Comparison of ENCODE assay signal across 10 cellular contexts in the genomic region with DNA sequence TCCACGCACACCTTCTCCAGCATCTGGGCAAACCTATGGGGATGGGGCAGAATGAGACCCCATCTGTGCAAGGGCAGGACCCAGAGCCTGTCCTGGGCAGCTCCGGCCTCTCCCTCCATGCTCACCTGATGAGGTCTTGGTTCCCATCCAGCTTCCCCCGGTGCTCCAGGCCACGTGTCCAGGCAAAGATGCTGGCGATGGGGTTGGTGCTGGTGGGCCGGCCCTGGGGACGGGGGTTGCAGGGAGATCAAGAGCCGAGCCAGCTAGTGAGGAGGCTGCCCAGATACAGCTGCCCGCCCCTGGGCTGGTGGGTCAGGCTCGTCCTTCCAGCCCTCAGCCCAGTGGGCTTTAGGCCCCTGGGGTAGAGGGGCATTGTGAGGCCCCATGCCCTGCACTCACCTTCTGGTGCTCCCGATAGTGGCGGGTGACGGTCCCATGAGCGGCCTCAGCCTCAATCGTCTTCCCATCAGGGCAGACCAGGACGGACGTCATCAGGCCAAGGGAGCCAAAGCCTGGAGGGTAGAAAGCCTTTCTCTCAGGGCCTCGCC.
"Had no signal": no experiment of that assay in that cellular context is flagged by ENCODE, and none has a peak within 500 bp of the region (broad histone marks: within the 10 kb centered on the region; RNA-seq: fewer than 3 reads in every experiment).

No MANE protein-coding gene starts in this region.

- ATAC-seq: activated CD8-positive, alpha-beta T cell treated with anti-CD3 and anti-CD28 coated beads for 36 hours; left ventricle myocardium superior had no signal

- H3K27ac ChIP-seq: adrenal gland, parathyroid adenoma had no signal

- H2AFZ ChIP-seq: parathyroid adenoma had no signal

- H3K9me3 Mint-ChIP-seq: activated CD8-positive, alpha-beta T cell treated with anti-CD3 and anti-CD28 coated beads for 36 hours; central memory CD8-positive, alpha-beta T cell had no signal

- H3K27me3 ChIP-seq: adrenal gland had no signal

- H3K9me3 ChIP-seq: adrenal gland had no signal

- H3K27ac Mint-ChIP-seq: activated CD8-positive, alpha-beta T cell treated with anti-CD3 and anti-CD28 coated beads for 36 hours had no signal

- H3K4me3 ChIP-seq: adrenal gland had no signal

- H3K27me3 Mint-ChIP-seq: activated CD8-positive, alpha-beta T cell treated with anti-CD3 and anti-CD28 coated beads for 36 hours; central memory CD8-positive, alpha-beta T cell had no signal

- H3K4me3 Mint-ChIP-seq: activated CD8-positive, alpha-beta T cell treated with anti-CD3 and anti-CD28 coated beads for 36 hours; central memory CD8-positive, alpha-beta T cell had no signal

- H3K4me1 ChIP-seq: adrenal gland, parathyroid adenoma had no signal

- DNase-seq: activated CD8-positive, alpha-beta memory T cell treated with anti-CD3 and anti-CD28 coated beads, Interleukin-2, amount 50 U/mL, for 4 hours; activated CD8-positive, alpha-beta T cell treated with anti-CD3 and anti-CD28 coated beads for 36 hours; activated naive CD4-positive, alpha-beta T cell treated with anti-CD3 and anti-CD28 coated beads, Interleukin-2, amount 50 U/mL, for 16 hours; adrenal gland; left ventricle myocardium superior; small intestine; SW 1271; trophoblast cell had no signal

- H3K79me2 ChIP-seq: parathyroid adenoma had no signal
